ENCODE assay signal across 33 cellular contexts in the genomic region with DNA sequence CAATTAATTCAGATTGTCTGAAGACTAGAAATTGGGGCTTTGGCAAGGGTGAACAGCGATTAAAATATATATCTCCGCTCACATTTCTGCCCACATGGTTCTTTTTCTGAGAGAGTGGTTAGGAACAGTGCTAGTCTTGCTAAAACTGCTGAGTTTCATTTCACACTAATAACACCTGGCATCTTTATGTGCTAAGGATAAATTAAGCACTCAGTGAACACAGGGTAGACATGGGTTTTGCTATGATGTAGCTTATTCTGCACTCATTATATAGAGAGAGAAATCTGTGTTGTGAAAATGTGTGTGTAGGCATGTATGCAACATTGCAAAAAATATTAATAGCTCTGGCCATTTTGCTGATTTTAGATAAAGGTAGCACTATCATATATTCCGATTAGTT.
"Had no signal": no experiment of that assay in that cellular context is flagged by ENCODE, and none has a peak within 500 bp of the region (broad histone marks: within the 10 kb centered on the region; RNA-seq: fewer than 3 reads in every experiment).

No MANE protein-coding gene starts in this region.

- ATAC-seq: activated CD8-positive, alpha-beta memory T cell treated with anti-CD3 and anti-CD28 coated beads, Interleukin-2, amount 10 ng/mL, durations not matched to agents 7 days and 5 days; activated T-cell treated with anti-CD3 and anti-CD28 coated beads, Interleukin-2, amount 50 U/mL, for 72 hours; activated T-helper 17 cell treated with anti-CD3 and anti-CD28 coated beads, Interleukin-2, amount 50 U/mL, for 72 hours had no signal

- H3K4me3 ChIP-seq: cardiac muscle cell, PC-9, SJCRH30, SK-N-MC had no signal

- H3K4me3 Mint-ChIP-seq: activated CD4-positive, alpha-beta memory T cell treated with anti-CD3 and anti-CD28 coated beads, Interleukin-2, amount 10 ng/mL, durations not matched to agents 7 days and 5 days; activated CD8-positive, alpha-beta memory T cell treated with anti-CD3 and anti-CD28 coated beads, Interleukin-2, amount 10 ng/mL, durations not matched to agents 7 days and 5 days; activated naive CD8-positive, alpha-beta T cell treated with anti-CD3 and anti-CD28 coated beads for 36 hours; activated T-cell treated with anti-CD3 and anti-CD28 coated beads, Interleukin-2, amount 50 U/mL, for 72 hours; activated T-helper 17 cell treated with anti-CD3 and anti-CD28 coated beads, Interleukin-2, amount 50 U/mL, for 72 hours; central memory CD8-positive, alpha-beta T cell had no signal

- DNase-seq: activated CD4-positive, alpha-beta memory T cell treated with anti-CD3 and anti-CD28 coated beads, Interleukin-2, amount 10 ng/mL, durations not matched to agents 7 days and 5 days; activated CD4-positive, alpha-beta T cell treated with anti-CD3 and anti-CD28 coated beads for 1 hour; activated CD4-positive, alpha-beta T cell treated with anti-CD3 and anti-CD28 coated beads for 48 hours; activated CD4-positive, CD25-positive, alpha-beta regulatory T cell; activated CD8-positive, alpha-beta memory T cell treated with anti-CD3 and anti-CD28 coated beads for 24 hours; activated CD8-positive, alpha-beta memory T cell treated with anti-CD3 and anti-CD28 coated beads, Interleukin-2, amount 10 ng/mL, durations not matched to agents 7 days and 5 days; activated CD8-positive, alpha-beta memory T cell treated with anti-CD3 and anti-CD28 coated beads, Interleukin-2, amount 50 U/mL, for 48 hours; activated effector memory CD4-positive, alpha-beta T cell treated with anti-CD3 and anti-CD28 coated beads, Interleukin-2, amount 50 U/mL, for 16 hours; activated naive CD4-positive, alpha-beta T cell; activated naive CD4-positive, alpha-beta T cell treated with anti-CD3 and anti-CD28 coated beads, Interleukin-2, amount 50 U/mL, for 16 hours; activated naive CD8-positive, alpha-beta T cell treated with anti-CD3 and anti-CD28 coated beads for 36 hours; activated T-cell treated with anti-CD3 and anti-CD28 coated beads, Interleukin-2, amount 50 U/mL, for 72 hours; amniotic stem cell; aorta; brain microvascular endothelial cell; Kasumi-1; KBM-7; NCI-H1105; NCI-H1417 treated with DMSO at 0.1 percent for 48 hours; NCI-H187 treated with DMSO at 0.1 percent for 48 hours; NCI-H2081; NCI-H524 treated with DMSO at 0.1 percent for 48 hours; NK-92 treated with Interleukin-12 subunit alpha and Interleukin-12 subunit beta, amount 100 ng/mL, for 24 hours; PC-9; SHP77; SJCRH30; T1000; WERI-Rb-1 had no signal

- H2AFZ ChIP-seq: PC-9 had no signal

- FAIRE-seq: RCC 7860 had no signal

- H3K4me2 ChIP-seq: PC-9 had no signal

- H3K36me3 Mint-ChIP-seq: activated CD8-positive, alpha-beta memory T cell treated with anti-CD3 and anti-CD28 coated beads, Interleukin-2, amount 10 ng/mL, durations not matched to agents 7 days and 5 days; activated naive CD8-positive, alpha-beta T cell treated with anti-CD3 and anti-CD28 coated beads for 36 hours had no signal

- H3K27me3 ChIP-seq: brain microvascular endothelial cell, cardiac muscle cell, SJCRH30 had no signal

- H3K27me3 Mint-ChIP-seq: activated CD4-positive, alpha-beta memory T cell treated with anti-CD3 and anti-CD28 coated beads, Interleukin-2, amount 10 ng/mL, durations not matched to agents 7 days and 5 days; activated CD8-positive, alpha-beta memory T cell treated with anti-CD3 and anti-CD28 coated beads, Interleukin-2, amount 10 ng/mL, durations not matched to agents 7 days and 5 days; activated naive CD8-positive, alpha-beta T cell treated with anti-CD3 and anti-CD28 coated beads for 36 hours; activated T-helper 17 cell treated with anti-CD3 and anti-CD28 coated beads, Interleukin-2, amount 50 U/mL, for 72 hours; central memory CD8-positive, alpha-beta T cell had no signal

- H3K9me3 Mint-ChIP-seq: activated naive CD8-positive, alpha-beta T cell treated with anti-CD3 and anti-CD28 coated beads for 36 hours had no signal

- H3K4me1 Mint-ChIP-seq: activated CD4-positive, alpha-beta memory T cell treated with anti-CD3 and anti-CD28 coated beads, Interleukin-2, amount 10 ng/mL, durations not matched to agents 7 days and 5 days; activated CD8-positive, alpha-beta memory T cell treated with anti-CD3 and anti-CD28 coated beads, Interleukin-2, amount 10 ng/mL, durations not matched to agents 7 days and 5 days; activated naive CD8-positive, alpha-beta T cell treated with anti-CD3 and anti-CD28 coated beads for 36 hours; activated T-helper 17 cell treated with anti-CD3 and anti-CD28 coated beads, Interleukin-2, amount 50 U/mL, for 72 hours; central memory CD8-positive, alpha-beta T cell had no signal

- H3K27ac ChIP-seq: brain microvascular endothelial cell, cardiac muscle cell, PC-9, SJCRH30, SK-N-MC, WERI-Rb-1 had no signal

- H3K36me3 ChIP-seq: brain microvascular endothelial cell, cardiac muscle cell, SJCRH30, WERI-Rb-1 had no signal

- H3K27ac Mint-ChIP-seq: activated CD4-positive, alpha-beta memory T cell treated with anti-CD3 and anti-CD28 coated beads, Interleukin-2, amount 10 ng/mL, durations not matched to agents 7 days and 5 days; activated CD8-positive, alpha-beta memory T cell treated with anti-CD3 and anti-CD28 coated beads, Interleukin-2, amount 10 ng/mL, durations not matched to agents 7 days and 5 days; activated naive CD8-positive, alpha-beta T cell treated with anti-CD3 and anti-CD28 coated beads for 36 hours; activated T-cell treated with anti-CD3 and anti-CD28 coated beads, Interleukin-2, amount 50 U/mL, for 72 hours; activated T-helper 17 cell treated with anti-CD3 and anti-CD28 coated beads, Interleukin-2, amount 50 U/mL, for 72 hours had no signal
